Comparison of ENCODE assay signal across 14 cellular contexts in genomic region chr14:67762051-67762450, GRCh38. TPM values are rescaled to one million over a fixed set of nuclear protein-coding genes. Genes with fewer than 3 reads are reported as not detected.
DNase-seq lines count a peak whose midpoint lies in the region; ATAC-seq and TF ChIP-seq lines count a peak whose summit lies in the region.
"Had no signal": no experiment of that assay in that cellular context is flagged by ENCODE, and none has a peak within 500 bp of the region (broad histone marks: within the 10 kb centered on the region; RNA-seq: fewer than 3 reads in every experiment).

No MANE protein-coding gene starts in this region.

- no peak overlapping the region for H2AFZ ChIP-seq in PC-3 (ENCODE audit: low read length)
- H2AFZ ChIP-seq: GM23248 had no signal

- DNase-seq in CMK (ENCODE audit: low read depth) (peak; percentile 26), HT1080 (ENCODE audit: low read depth) (peak; percentile 90), SK-MEL-5 (ENCODE audit: low read depth, low spot score) (peak; percentile 92), kidney tubule cell (ENCODE audit: low spot score) (peak; percentile 13), PC-3 (no peak), RPMI8226 (no peak), middle frontal gyrus (ENCODE audit: extremely low spot score, low spot score) (no peak)
- DNase-seq: 8988T; AML-193; Caco-2; CD4-positive, CD25-positive, alpha-beta regulatory T cell; DND-41; GM23248 had no signal

- H3K27ac ChIP-seq in PC-3 (ENCODE audit: low read length): no peak overlapping the region
- H3K27ac ChIP-seq: BLaER1 treated with 17β-estradiol and CSF1 and Interleukin-3, amounts not matched to agents 10 nM and 100 nM; GM23248 had no signal

- no peaks in the 10 kb centered on the region for H3K27me3 ChIP-seq in PC-3 (ENCODE audit: low read length)
- H3K27me3 ChIP-seq: BLaER1 treated with 17β-estradiol and CSF1 and Interleukin-3, amounts not matched to agents 10 nM and 100 nM had no signal

- no peak overlapping the region for H3K4me3 ChIP-seq in PC-3 (ENCODE audit: low read length)
- H3K4me3 ChIP-seq: BLaER1 treated with 17β-estradiol and CSF1 and Interleukin-3, amounts not matched to agents 10 nM and 100 nM; GM23248 had no signal

- H3K9me3 ChIP-seq in PC-3 (ENCODE audit: low read length): no peaks in the 10 kb centered on the region
- H3K9me3 ChIP-seq: BLaER1 treated with 17β-estradiol and CSF1 and Interleukin-3, amounts not matched to agents 10 nM and 100 nM; Caco-2 had no signal

- H3K9me2 ChIP-seq in PC-3 (replicated peaks; ENCODE audit: low read length): no peaks in the 10 kb centered on the region

- H4K20me1 ChIP-seq in PC-3 (ENCODE audit: low read length): no peaks in the 10 kb centered on the region

- H3F3A ChIP-seq in PC-3 (ENCODE audit: low read length, unreplicated experiment): peaks cover 4% of the 10 kb centered on the region

- ATAC-seq in PC-3: no peak

- CTCF ChIA-PET in PC-3 (lab: Charles Lee): no interaction called here

- peaks cover 39% of the 10 kb centered on the region for H3K4me1 ChIP-seq in PC-3 (ENCODE audit: insufficient read depth, low read length)

- POLR2A ChIA-PET in PC-3 (lab: Charles Lee; ENCODE audit: unreplicated experiment): no interaction called here

- intact Hi-C loops in PC-3 (cut with micrococcal nuclease): no loop called here

- no peak overlapping the region for H3K4me2 ChIP-seq in PC-3 (ENCODE audit: low read length)
- H3K4me2 ChIP-seq: BLaER1 treated with 17β-estradiol and CSF1 and Interleukin-3, amounts not matched to agents 10 nM and 100 nM had no signal

- in situ Hi-C loops in SK-MEL-5 (cut with HindIII; ENCODE audit: low pct_unique_long_range_greater_than_20kb, low sequenced_read_pairs): no loop called here

- TF ChIP-seq CTCF in PC-3 (conservative IDR thresholded peaks at IDR 0.05; ENCODE audit: low read depth, low read length): no peak

- no peaks in the 10 kb centered on the region for H3K79me2 ChIP-seq in PC-3 (ENCODE audit: low read length)

- BruUV-seq in PC-3 (replicated peaks; lab: Mats Ljungman, UMichigan): no TSS peak

- H3K9ac ChIP-seq in PC-3 (ENCODE audit: low read length): no peak overlapping the region
- H3K9ac ChIP-seq: BLaER1 treated with 17β-estradiol and CSF1 and Interleukin-3, amounts not matched to agents 10 nM and 100 nM; GM23248 had no signal

- H3K36me3 ChIP-seq in PC-3 (ENCODE audit: low read depth, low read length): peaks cover 26% of the 10 kb centered on the region

RNA-seq across cellular contexts. Expression of gene ZFYVE26, which starts 54.3 kb away (rescaled TPM):
- 7.2 and 13.4 TPM in 2 replicates for total RNA-seq in HT1080 (2014; rRNA removed; shearing (Covaris generic))
- polyA plus RNA-seq in HT1080 (2015; cell fraction: cytosol; rRNA removed): 3.3 and 5.0 TPM in 2 replicates
- polyA plus RNA-seq in HT1080 (2015; cell fraction: nucleus; rRNA removed): 15.6 and 16.3 TPM in 2 replicates
- 84.0 and 85.2 TPM in 2 replicates for total RNA-seq in SK-MEL-5 (2014; rRNA removed; shearing (Covaris generic))
- polyA plus RNA-seq in SK-MEL-5 (2015; cell fraction: cytosol; rRNA removed): 30.6 and 43.1 TPM in 2 replicates
- 144 and 176 TPM in 2 replicates for polyA plus RNA-seq in SK-MEL-5 (2015; cell fraction: nucleus; rRNA removed)
- total RNA-seq in PC-3 (2014; rRNA removed): 20.0 and 21.1 TPM in 2 replicates

RNA-seq across cellular contexts. Expression of gene RAD51B, which starts 57.5 kb away (rescaled TPM):
- 8.5 and 9.4 TPM in 2 replicates for total RNA-seq in HT1080 (2014; rRNA removed; shearing (Covaris generic))
- 5.2 and 5.6 TPM in 2 replicates for polyA plus RNA-seq in HT1080 (2015; cell fraction: cytosol; rRNA removed)
- polyA plus RNA-seq in HT1080 (2015; cell fraction: nucleus; rRNA removed): 5.4 and 6.4 TPM in 2 replicates
- total RNA-seq in SK-MEL-5 (2014; rRNA removed; shearing (Covaris generic)): 28.9 and 30.6 TPM in 2 replicates
- 8.4 and 13.5 TPM in 2 replicates for polyA plus RNA-seq in SK-MEL-5 (2015; cell fraction: cytosol; rRNA removed)
- polyA plus RNA-seq in SK-MEL-5 (2015; cell fraction: nucleus; rRNA removed): 17.3 and 18.7 TPM in 2 replicates
- total RNA-seq in PC-3 (2014; rRNA removed): 8.6 and 10.8 TPM in 2 replicates

Comparison
In these comparisons a context has a peak if more than half of its experiments do, and no peak if none do; other contexts are left out.
1. DNase-seq: peak in CMK (single experiment), HT1080 (single experiment), SK-MEL-5 (single experiment) and kidney tubule cell (single experiment); none in PC-3 (single experiment), RPMI8226 (single experiment) and middle frontal gyrus (single experiment).